In genomic region chr3:36920884-36921567, GRCh38 we compare ENCODE assay signal across 1 cellular context.
TF ChIP-seq lines count a peak whose summit lies in the region.

No MANE protein-coding gene starts in this region.

TF ChIP-seq in K562, 482 proteins besides CTCF, POLR2A, EP300 and RAD21 (continued from another document and continues in another):
- TF ChIP-seq SPI1 (IDR thresholded peaks at IDR 0.05; ENCODE audit: borderline replicate concordance, low read depth, low read length) (no peak), HBP1 (CRISPR knock-in tag; IDR thresholded peaks at IDR 0.05) (no peak), TAF1 (IDR thresholded peaks at IDR 0.05; ENCODE audit: control insufficient read depth, extremely low read depth, insufficient read depth, low read length, severe bottlenecking) (no peak), SRSF1 (IDR thresholded peaks at IDR 0.05; ENCODE audit: low read depth, low read length) (no peak), JUNB (CRISPR knock-in tag; conservative IDR thresholded peaks at IDR 0.05) (no peak), SAFB (IDR thresholded peaks at IDR 0.05; ENCODE audit: borderline replicate concordance, low read depth, low read length) (no peak), CBX3 (IDR thresholded peaks at IDR 0.05; ENCODE audit: borderline replicate concordance in 1 of 2, low read length in 2 of 2) (peak in 1 of 2 experiments; percentile 98; a peak in 2 of 3 replicates), GATAD2A (IDR thresholded peaks at IDR 0.05) (no peak), FOXP4 (CRISPR knock-in tag; IDR thresholded peaks at IDR 0.05; ENCODE audit: borderline replicate concordance) (no peak), TRIM28 (IDR thresholded peaks at IDR 0.05) (peak; percentile 97), ZZZ3 (IDR thresholded peaks at IDR 0.05) (no peak), ZNF318 (IDR thresholded peaks at IDR 0.05; ENCODE audit: borderline replicate concordance in 1 of 2, low read depth in 1 of 2) (no peak), PHTF2 (CRISPR knock-in tag; IDR thresholded peaks at IDR 0.05) (no peak), SREBF1 (IDR thresholded peaks at IDR 0.05; ENCODE audit: borderline replicate concordance, low read depth, low read length) (no peak), DDX20 (tag; IDR thresholded peaks at IDR 0.05; ENCODE audit: low read depth) (no peak), PKNOX1 (IDR thresholded peaks at IDR 0.05) (no peak), EGR1 (conservative IDR thresholded peaks at IDR 0.05) (no peak), ZFPM2 (CRISPR knock-in tag; IDR thresholded peaks at IDR 0.05) (no peak), ZNF785 (CRISPR knock-in tag; IDR thresholded peaks at IDR 0.05) (no peak), ELF1 (tag; IDR thresholded peaks at IDR 0.05) (no peak), SNIP1 (IDR thresholded peaks at IDR 0.05; ENCODE audit: low read depth) (no peak), CHD1 (IDR thresholded peaks at IDR 0.05; ENCODE audit: low read length) (no peak), JUND (IDR thresholded peaks at IDR 0.05; ENCODE audit: borderline replicate concordance, low read depth, low read length) (peak; percentile 49), JUND (tag; IDR thresholded peaks at IDR 0.05; ENCODE audit: borderline replicate concordance, low read depth, low read length) (no peak; the same call in 2 of the 3 replicates), MECOM (CRISPR knock-in tag; IDR thresholded peaks at IDR 0.05) (no peak), E2F6 (IDR thresholded peaks at IDR 0.05; ENCODE audit: borderline replicate concordance in 1 of 2, extremely low read depth in 1 of 2, insufficient read depth in 1 of 2, insufficient read length in 1 of 2, low read depth in 1 of 2, low read length in 1 of 2, poor library complexity in 1 of 2, severe bottlenecking in 1 of 2) (no peak), RAD51 (IDR thresholded peaks at IDR 0.05; ENCODE audit: borderline replicate concordance, low read depth) (no peak), MEIS2 (IDR thresholded peaks at IDR 0.05; ENCODE audit: partially characterized antibody) (no peak), DEAF1 (CRISPR knock-in tag; IDR thresholded peaks at IDR 0.05) (no peak), FOSL1 (tag; conservative IDR thresholded peaks at IDR 0.05) (peak; percentile 49; the same call in 1 of the 2 replicates), SMARCE1 (IDR thresholded peaks at IDR 0.05) (peak; percentile 24; the same call in 1 of the 2 replicates), PPARD (CRISPR knock-in tag; IDR thresholded peaks at IDR 0.05) (no peak), KLF6 (CRISPR knock-in tag; IDR thresholded peaks at IDR 0.05; ENCODE audit: borderline replicate concordance) (no peak), NFIX (CRISPR knock-in tag; IDR thresholded peaks at IDR 0.05; ENCODE audit: low read depth) (no peak), NFATC3 (IDR thresholded peaks at IDR 0.05) (no peak), AFF4 (CRISPR knock-in tag; IDR thresholded peaks at IDR 0.05) (no peak), ZNF277 (CRISPR knock-in tag; IDR thresholded peaks at IDR 0.05; ENCODE audit: borderline replicate concordance) (no peak), C11orf30 (IDR thresholded peaks at IDR 0.05; ENCODE audit: low read depth) (0 out of 2 replicates have a peak, but pooled peaks have one; percentile 5), MCM7 (IDR thresholded peaks at IDR 0.05) (no peak), PHF20 (IDR thresholded peaks at IDR 0.05; ENCODE audit: partially characterized antibody) (no peak), SRSF7 (optimal IDR thresholded peaks at IDR 0.05; ENCODE audit: low read depth, low read length) (no peak), SP1 (CRISPR knock-in tag; IDR thresholded peaks at IDR 0.05) (no peak)
